23 cellular contexts compared by ENCODE assay signal in the genomic region with DNA sequence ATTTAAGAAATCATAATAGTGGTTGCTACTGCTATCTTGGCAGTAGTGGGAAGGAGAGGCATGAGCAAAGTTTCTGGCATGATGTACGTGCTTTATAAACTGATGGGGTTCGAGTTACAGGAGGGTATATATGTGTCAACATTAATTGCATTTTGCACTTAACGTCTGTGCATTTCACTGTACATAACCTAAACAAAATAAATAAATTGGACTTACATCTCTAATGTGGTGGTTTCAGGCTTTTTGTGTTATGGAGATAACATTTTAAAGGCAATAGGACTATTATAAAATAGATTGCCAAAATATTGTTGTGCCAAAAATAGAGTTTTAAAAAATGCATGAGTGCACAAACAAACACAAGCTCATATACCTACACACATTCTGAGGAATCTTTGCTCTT.
"Had no signal": no experiment of that assay in that cellular context is flagged by ENCODE, and none has a peak within 500 bp of the region (broad histone marks: within the 10 kb centered on the region; RNA-seq: fewer than 3 reads in every experiment).

No MANE protein-coding gene starts in this region.

- H3K27me3 Mint-ChIP-seq: progenitor cell of endocrine pancreas; stimulated activated naive B cell treated with anti-CD40 and anti-IgM and Interleukin-4, amounts not matched to agents 10 μg/mL and 1 μg/mL and 100 μg/mL, for 72 hours; stimulated activated naive CD8-positive, alpha-beta T cell treated with anti-CD3 and anti-CD28 coated beads, Interleukin-15, Interleukin-2, amounts not matched to agents 100 ng/mL and 50 ng/mL, for 24 hours had no signal

- H3K4me1 Mint-ChIP-seq: neural progenitor cell; stimulated activated effector memory CD8-positive, alpha-beta T cell treated with anti-CD3 and anti-CD28 coated beads, Interleukin-12 subunit alpha, Interleukin-12 subunit beta, amount 100 ng/mL, for 72 hours had no signal

- H3K27ac Mint-ChIP-seq: nephron; neural progenitor cell; progenitor cell of endocrine pancreas; stimulated activated effector memory CD8-positive, alpha-beta T cell treated with anti-CD3 and anti-CD28 coated beads, Interleukin-12 subunit alpha, Interleukin-12 subunit beta, amount 100 ng/mL, for 72 hours; stimulated activated naive B cell treated with anti-CD40 and anti-IgM and Interleukin-4, amounts not matched to agents 10 μg/mL and 1 μg/mL and 100 μg/mL, for 72 hours; stimulated activated naive CD8-positive, alpha-beta T cell treated with anti-CD3 and anti-CD28 coated beads, Interleukin-15, Interleukin-2, amounts not matched to agents 100 ng/mL and 50 ng/mL, for 24 hours had no signal

- H3K4me3 Mint-ChIP-seq: nephron; neural progenitor cell; stimulated activated effector memory CD8-positive, alpha-beta T cell treated with anti-CD3 and anti-CD28 coated beads, Interleukin-12 subunit alpha, Interleukin-12 subunit beta, amount 100 ng/mL, for 72 hours; stimulated activated naive B cell treated with anti-CD40 and anti-IgM and Interleukin-4, amounts not matched to agents 10 μg/mL and 1 μg/mL and 100 μg/mL, for 72 hours; stimulated activated naive CD8-positive, alpha-beta T cell treated with anti-CD3 and anti-CD28 coated beads, Interleukin-15, Interleukin-2, amounts not matched to agents 100 ng/mL and 50 ng/mL, for 24 hours had no signal

- DNase-seq: occipital lobe; ovary; posterior cingulate gyrus; psoas muscle; right cardiac atrium; right lobe of liver; sigmoid colon; small intestine; stimulated activated CD4-positive, alpha-beta T cell treated with anti-CD3 and anti-CD28 coated beads, Interleukin-15, amount 100 ng/mL, for 24 hours; stimulated activated CD4-positive, alpha-beta T cell treated with anti-CD3 and anti-CD28 coated beads, Interleukin-2, amount 100 ng/mL, for 24 hours; stimulated activated CD4-positive, alpha-beta T cell treated with anti-CD3 and anti-CD28 coated beads, Interleukin-2, amount 100 ng/mL, for 48 hours; stimulated activated CD4-positive, alpha-beta T cell treated with anti-CD3 and anti-CD28 coated beads, Interleukin-4, amount 100 ng/mL, for 24 hours; stimulated activated naive B cell treated with anti-CD40 and anti-IgM and Interleukin-4, amounts not matched to agents 10 μg/mL and 1 μg/mL and 100 μg/mL, for 72 hours; stimulated activated naive CD4-positive, alpha-beta T cell treated with Interleukin-2 at 50 U/mL for 16 hours; stomach; thyroid gland; trophoblast cell; upper lobe of left lung had no signal

- H3K9me3 Mint-ChIP-seq: nephron; neural progenitor cell; stimulated activated effector memory CD8-positive, alpha-beta T cell treated with anti-CD3 and anti-CD28 coated beads, Interleukin-12 subunit alpha, Interleukin-12 subunit beta, amount 100 ng/mL, for 72 hours; stimulated activated naive B cell treated with anti-CD40 and anti-IgM and Interleukin-4, amounts not matched to agents 10 μg/mL and 1 μg/mL and 100 μg/mL, for 72 hours; stimulated activated naive CD8-positive, alpha-beta T cell treated with anti-CD3 and anti-CD28 coated beads, Interleukin-15, Interleukin-2, amounts not matched to agents 100 ng/mL and 50 ng/mL, for 24 hours had no signal

- H3K36me3 Mint-ChIP-seq: neural progenitor cell; stimulated activated effector memory CD8-positive, alpha-beta T cell treated with anti-CD3 and anti-CD28 coated beads, Interleukin-12 subunit alpha, Interleukin-12 subunit beta, amount 100 ng/mL, for 72 hours; stimulated activated naive B cell treated with anti-CD40 and anti-IgM and Interleukin-4, amounts not matched to agents 10 μg/mL and 1 μg/mL and 100 μg/mL, for 72 hours had no signal
